1 cellular context compared by ENCODE assay signal in the genomic region with DNA sequence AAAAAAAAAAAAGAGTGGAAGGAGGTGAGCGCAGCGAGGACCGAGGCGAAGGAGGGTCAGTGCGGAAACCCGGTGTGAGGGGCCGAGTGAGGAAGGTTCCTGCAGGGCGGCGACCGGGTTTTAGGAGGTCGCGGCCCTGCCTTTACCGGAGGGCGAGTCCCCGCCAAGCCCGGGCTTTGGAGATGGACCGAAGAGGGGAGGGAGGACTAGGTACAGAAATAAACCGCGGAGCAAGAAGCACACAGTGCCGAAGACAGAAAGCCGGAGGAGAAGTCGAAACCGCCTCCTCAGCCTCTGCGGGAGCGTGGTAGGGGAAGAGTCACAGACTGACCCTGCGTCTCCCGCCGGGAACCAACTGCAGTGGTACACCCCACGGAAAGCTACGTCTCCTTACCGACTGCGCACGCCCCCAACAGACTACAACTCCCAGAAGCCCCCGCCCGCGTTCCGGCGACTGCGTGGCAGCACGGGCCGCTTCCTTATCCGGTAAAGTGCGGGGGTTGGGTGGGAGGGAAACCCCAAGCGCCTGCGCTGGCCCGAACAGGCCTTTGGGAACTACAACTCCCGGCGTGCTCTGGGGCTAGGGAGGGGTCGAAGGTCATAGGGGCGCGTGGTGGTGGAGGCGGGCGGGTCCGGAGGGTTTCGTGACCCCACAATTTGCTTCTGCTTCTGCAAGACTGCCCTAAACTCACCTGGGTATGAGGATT.
TF ChIP-seq lines count a peak whose summit lies in the region.

A gene (minus strand): TSS at position 365 of the 707 bp plus-strand sequence. CDS start 380 bp downstream, outside the sequence.

TF ChIP-seq in K562, 482 proteins besides CTCF, POLR2A, EP300 and RAD21 (continued from another document and continues in another):
- TF ChIP-seq, protein P1, sequence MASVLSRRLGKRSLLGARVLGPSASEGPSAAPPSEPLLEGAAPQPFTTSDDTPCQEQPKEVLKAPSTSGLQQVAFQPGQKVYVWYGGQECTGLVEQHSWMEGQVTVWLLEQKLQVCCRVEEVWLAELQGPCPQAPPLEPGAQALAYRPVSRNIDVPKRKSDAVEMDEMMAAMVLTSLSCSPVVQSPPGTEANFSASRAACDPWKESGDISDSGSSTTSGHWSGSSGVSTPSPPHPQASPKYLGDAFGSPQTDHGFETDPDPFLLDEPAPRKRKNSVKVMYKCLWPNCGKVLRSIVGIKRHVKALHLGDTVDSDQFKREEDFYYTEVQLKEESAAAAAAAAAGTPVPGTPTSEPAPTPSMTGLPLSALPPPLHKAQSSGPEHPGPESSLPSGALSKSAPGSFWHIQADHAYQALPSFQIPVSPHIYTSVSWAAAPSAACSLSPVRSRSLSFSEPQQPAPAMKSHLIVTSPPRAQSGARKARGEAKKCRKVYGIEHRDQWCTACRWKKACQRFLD (CRISPR knock-in tag; IDR thresholded peaks at IDR 0.05): peak; percentile 89; the same call in 1 of the 2 replicates
- TF ChIP-seq RBBP5 (IDR thresholded peaks at IDR 0.05; ENCODE audit: borderline replicate concordance, insufficient read depth, low read length, poor library complexity, severe bottlenecking): peak; percentile 70
- TF ChIP-seq TAF15 (IDR thresholded peaks at IDR 0.05; ENCODE audit: low read depth, low read length): no peak
- TF ChIP-seq, protein P2, sequence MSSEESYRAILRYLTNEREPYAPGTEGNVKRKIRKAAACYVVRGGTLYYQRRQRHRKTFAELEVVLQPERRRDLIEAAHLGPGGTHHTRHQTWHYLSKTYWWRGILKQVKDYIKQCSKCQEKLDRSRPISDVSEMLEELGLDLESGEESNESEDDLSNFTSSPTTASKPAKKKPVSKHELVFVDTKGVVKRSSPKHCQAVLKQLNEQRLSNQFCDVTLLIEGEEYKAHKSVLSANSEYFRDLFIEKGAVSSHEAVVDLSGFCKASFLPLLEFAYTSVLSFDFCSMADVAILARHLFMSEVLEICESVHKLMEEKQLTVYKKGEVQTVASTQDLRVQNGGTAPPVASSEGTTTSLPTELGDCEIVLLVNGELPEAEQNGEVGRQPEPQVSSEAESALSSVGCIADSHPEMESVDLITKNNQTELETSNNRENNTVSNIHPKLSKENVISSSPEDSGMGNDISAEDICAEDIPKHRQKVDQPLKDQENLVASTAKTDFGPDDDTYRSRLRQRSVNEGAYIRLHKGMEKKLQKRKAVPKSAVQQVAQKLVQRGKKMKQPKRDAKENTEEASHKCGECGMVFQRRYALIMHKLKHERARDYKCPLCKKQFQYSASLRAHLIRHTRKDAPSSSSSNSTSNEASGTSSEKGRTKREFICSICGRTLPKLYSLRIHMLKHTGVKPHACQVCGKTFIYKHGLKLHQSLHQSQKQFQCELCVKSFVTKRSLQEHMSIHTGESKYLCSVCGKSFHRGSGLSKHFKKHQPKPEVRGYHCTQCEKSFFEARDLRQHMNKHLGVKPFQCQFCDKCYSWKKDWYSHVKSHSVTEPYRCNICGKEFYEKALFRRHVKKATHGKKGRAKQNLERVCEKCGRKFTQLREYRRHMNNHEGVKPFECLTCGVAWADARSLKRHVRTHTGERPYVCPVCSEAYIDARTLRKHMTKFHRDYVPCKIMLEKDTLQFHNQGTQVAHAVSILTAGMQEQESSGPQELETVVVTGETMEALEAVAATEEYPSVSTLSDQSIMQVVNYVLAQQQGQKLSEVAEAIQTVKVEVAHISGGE (CRISPR knock-in tag; IDR thresholded peaks at IDR 0.05): peak; percentile 75 to 96 (median 77); a peak in 5 of 6 replicates
- TF ChIP-seq, protein P3, sequence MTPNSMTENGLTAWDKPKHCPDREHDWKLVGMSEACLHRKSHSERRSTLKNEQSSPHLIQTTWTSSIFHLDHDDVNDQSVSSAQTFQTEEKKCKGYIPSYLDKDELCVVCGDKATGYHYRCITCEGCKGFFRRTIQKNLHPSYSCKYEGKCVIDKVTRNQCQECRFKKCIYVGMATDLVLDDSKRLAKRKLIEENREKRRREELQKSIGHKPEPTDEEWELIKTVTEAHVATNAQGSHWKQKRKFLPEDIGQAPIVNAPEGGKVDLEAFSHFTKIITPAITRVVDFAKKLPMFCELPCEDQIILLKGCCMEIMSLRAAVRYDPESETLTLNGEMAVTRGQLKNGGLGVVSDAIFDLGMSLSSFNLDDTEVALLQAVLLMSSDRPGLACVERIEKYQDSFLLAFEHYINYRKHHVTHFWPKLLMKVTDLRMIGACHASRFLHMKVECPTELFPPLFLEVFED (CRISPR knock-in tag; conservative IDR thresholded peaks at IDR 0.05): no peak
- TF ChIP-seq, protein P4, sequence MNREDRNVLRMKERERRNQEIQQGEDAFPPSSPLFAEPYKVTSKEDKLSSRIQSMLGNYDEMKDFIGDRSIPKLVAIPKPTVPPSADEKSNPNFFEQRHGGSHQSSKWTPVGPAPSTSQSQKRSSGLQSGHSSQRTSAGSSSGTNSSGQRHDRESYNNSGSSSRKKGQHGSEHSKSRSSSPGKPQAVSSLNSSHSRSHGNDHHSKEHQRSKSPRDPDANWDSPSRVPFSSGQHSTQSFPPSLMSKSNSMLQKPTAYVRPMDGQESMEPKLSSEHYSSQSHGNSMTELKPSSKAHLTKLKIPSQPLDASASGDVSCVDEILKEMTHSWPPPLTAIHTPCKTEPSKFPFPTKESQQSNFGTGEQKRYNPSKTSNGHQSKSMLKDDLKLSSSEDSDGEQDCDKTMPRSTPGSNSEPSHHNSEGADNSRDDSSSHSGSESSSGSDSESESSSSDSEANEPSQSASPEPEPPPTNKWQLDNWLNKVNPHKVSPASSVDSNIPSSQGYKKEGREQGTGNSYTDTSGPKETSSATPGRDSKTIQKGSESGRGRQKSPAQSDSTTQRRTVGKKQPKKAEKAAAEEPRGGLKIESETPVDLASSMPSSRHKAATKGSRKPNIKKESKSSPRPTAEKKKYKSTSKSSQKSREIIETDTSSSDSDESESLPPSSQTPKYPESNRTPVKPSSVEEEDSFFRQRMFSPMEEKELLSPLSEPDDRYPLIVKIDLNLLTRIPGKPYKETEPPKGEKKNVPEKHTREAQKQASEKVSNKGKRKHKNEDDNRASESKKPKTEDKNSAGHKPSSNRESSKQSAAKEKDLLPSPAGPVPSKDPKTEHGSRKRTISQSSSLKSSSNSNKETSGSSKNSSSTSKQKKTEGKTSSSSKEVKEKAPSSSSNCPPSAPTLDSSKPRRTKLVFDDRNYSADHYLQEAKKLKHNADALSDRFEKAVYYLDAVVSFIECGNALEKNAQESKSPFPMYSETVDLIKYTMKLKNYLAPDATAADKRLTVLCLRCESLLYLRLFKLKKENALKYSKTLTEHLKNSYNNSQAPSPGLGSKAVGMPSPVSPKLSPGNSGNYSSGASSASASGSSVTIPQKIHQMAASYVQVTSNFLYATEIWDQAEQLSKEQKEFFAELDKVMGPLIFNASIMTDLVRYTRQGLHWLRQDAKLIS (CRISPR knock-in tag; IDR thresholded peaks at IDR 0.05): peak; percentile 85; the same call in 1 of the 2 replicates
- TF ChIP-seq ZNF232 (CRISPR knock-in tag; IDR thresholded peaks at IDR 0.05): no peak
- TF ChIP-seq, protein P5, sequence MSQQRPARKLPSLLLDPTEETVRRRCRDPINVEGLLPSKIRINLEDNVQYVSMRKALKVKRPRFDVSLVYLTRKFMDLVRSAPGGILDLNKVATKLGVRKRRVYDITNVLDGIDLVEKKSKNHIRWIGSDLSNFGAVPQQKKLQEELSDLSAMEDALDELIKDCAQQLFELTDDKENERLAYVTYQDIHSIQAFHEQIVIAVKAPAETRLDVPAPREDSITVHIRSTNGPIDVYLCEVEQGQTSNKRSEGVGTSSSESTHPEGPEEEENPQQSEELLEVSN (IDR thresholded peaks at IDR 0.05; ENCODE audit: borderline replicate concordance in 1 of 2, extremely low read depth in 1 of 2, insufficient read depth in 1 of 2, insufficient read length in 1 of 2, low read depth in 1 of 2, low read length in 1 of 2, poor library complexity in 1 of 2, severe bottlenecking in 1 of 2): peak; percentile 68 to 87
- TF ChIP-seq ZNF324 (CRISPR knock-in tag; IDR thresholded peaks at IDR 0.05): no peak
- TF ChIP-seq TAF9B (IDR thresholded peaks at IDR 0.05; ENCODE audit: partially characterized antibody): peak; percentile 62
- 0 out of 2 replicates have a peak, but pooled peaks have one; percentile 58 for TF ChIP-seq KLF6 (CRISPR knock-in tag; IDR thresholded peaks at IDR 0.05; ENCODE audit: borderline replicate concordance)
- TF ChIP-seq ZNF75A (CRISPR knock-in tag; IDR thresholded peaks at IDR 0.05): no peak
- peak; percentile 63; the same call in 1 of the 2 replicates for TF ChIP-seq ZBTB7A (IDR thresholded peaks at IDR 0.05; ENCODE audit: borderline replicate concordance, control insufficient read depth, low read depth, low read length)
- TF ChIP-seq, protein P6, sequence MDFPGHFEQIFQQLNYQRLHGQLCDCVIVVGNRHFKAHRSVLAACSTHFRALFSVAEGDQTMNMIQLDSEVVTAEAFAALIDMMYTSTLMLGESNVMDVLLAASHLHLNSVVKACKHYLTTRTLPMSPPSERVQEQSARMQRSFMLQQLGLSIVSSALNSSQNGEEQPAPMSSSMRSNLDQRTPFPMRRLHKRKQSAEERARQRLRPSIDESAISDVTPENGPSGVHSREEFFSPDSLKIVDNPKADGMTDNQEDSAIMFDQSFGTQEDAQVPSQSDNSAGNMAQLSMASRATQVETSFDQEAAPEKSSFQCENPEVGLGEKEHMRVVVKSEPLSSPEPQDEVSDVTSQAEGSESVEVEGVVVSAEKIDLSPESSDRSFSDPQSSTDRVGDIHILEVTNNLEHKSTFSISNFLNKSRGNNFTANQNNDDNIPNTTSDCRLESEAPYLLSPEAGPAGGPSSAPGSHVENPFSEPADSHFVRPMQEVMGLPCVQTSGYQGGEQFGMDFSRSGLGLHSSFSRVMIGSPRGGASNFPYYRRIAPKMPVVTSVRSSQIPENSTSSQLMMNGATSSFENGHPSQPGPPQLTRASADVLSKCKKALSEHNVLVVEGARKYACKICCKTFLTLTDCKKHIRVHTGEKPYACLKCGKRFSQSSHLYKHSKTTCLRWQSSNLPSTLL (IDR thresholded peaks at IDR 0.05): no peak
- no peak for TF ChIP-seq ZNF699 (CRISPR knock-in tag; IDR thresholded peaks at IDR 0.05; ENCODE audit: insufficient replicate concordance)
- TF ChIP-seq YY1 (IDR thresholded peaks at IDR 0.05; ENCODE audit: borderline replicate concordance in 1 of 3, control insufficient read depth in 1 of 3, extremely low read depth in 1 of 3, insufficient read depth in 3 of 3, insufficient read length in 1 of 3, insufficient replicate concordance in 2 of 3, low read depth in 1 of 3, low read length in 2 of 3): peak in 2 of 3 experiments; percentile 2 to 62
- peak in 1 of 2 experiments; percentile 5; a peak in 1 of 3 replicates for TF ChIP-seq CBX3 (IDR thresholded peaks at IDR 0.05; ENCODE audit: borderline replicate concordance in 1 of 2, low read length in 2 of 2)
- peak; percentile 94 for TF ChIP-seq PHF8 (IDR thresholded peaks at IDR 0.05; ENCODE audit: borderline replicate concordance, low read length)
- no peak for TF ChIP-seq ILK (tag; IDR thresholded peaks at IDR 0.05; ENCODE audit: borderline replicate concordance, low read depth)
- no peak for TF ChIP-seq GATAD2B (IDR thresholded peaks at IDR 0.05; ENCODE audit: borderline replicate concordance)
- no peak for TF ChIP-seq ZBTB8A (IDR thresholded peaks at IDR 0.05; ENCODE audit: partially characterized antibody)
- peak; percentile 97 for TF ChIP-seq GABPA (tag; conservative IDR thresholded peaks at IDR 0.05; ENCODE audit: low read depth)
- TF ChIP-seq, protein P7, sequence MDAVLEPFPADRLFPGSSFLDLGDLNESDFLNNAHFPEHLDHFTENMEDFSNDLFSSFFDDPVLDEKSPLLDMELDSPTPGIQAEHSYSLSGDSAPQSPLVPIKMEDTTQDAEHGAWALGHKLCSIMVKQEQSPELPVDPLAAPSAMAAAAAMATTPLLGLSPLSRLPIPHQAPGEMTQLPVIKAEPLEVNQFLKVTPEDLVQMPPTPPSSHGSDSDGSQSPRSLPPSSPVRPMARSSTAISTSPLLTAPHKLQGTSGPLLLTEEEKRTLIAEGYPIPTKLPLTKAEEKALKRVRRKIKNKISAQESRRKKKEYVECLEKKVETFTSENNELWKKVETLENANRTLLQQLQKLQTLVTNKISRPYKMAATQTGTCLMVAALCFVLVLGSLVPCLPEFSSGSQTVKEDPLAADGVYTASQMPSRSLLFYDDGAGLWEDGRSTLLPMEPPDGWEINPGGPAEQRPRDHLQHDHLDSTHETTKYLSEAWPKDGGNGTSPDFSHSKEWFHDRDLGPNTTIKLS (IDR thresholded peaks at IDR 0.05; ENCODE audit: borderline replicate concordance, low read depth): peak; percentile 98
- no peak for TF ChIP-seq TAL1 (IDR thresholded peaks at IDR 0.05)
- TF ChIP-seq TCFL5 (CRISPR knock-in tag; conservative IDR thresholded peaks at IDR 0.05): no peak
- TF ChIP-seq, protein P8, sequence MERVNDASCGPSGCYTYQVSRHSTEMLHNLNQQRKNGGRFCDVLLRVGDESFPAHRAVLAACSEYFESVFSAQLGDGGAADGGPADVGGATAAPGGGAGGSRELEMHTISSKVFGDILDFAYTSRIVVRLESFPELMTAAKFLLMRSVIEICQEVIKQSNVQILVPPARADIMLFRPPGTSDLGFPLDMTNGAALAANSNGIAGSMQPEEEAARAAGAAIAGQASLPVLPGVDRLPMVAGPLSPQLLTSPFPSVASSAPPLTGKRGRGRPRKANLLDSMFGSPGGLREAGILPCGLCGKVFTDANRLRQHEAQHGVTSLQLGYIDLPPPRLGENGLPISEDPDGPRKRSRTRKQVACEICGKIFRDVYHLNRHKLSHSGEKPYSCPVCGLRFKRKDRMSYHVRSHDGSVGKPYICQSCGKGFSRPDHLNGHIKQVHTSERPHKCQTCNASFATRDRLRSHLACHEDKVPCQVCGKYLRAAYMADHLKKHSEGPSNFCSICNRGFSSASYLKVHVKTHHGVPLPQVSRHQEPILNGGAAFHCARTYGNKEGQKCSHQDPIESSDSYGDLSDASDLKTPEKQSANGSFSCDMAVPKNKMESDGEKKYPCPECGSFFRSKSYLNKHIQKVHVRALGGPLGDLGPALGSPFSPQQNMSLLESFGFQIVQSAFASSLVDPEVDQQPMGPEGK (CRISPR knock-in tag; IDR thresholded peaks at IDR 0.05; ENCODE audit: borderline replicate concordance): no peak
- TF ChIP-seq, protein P9, sequence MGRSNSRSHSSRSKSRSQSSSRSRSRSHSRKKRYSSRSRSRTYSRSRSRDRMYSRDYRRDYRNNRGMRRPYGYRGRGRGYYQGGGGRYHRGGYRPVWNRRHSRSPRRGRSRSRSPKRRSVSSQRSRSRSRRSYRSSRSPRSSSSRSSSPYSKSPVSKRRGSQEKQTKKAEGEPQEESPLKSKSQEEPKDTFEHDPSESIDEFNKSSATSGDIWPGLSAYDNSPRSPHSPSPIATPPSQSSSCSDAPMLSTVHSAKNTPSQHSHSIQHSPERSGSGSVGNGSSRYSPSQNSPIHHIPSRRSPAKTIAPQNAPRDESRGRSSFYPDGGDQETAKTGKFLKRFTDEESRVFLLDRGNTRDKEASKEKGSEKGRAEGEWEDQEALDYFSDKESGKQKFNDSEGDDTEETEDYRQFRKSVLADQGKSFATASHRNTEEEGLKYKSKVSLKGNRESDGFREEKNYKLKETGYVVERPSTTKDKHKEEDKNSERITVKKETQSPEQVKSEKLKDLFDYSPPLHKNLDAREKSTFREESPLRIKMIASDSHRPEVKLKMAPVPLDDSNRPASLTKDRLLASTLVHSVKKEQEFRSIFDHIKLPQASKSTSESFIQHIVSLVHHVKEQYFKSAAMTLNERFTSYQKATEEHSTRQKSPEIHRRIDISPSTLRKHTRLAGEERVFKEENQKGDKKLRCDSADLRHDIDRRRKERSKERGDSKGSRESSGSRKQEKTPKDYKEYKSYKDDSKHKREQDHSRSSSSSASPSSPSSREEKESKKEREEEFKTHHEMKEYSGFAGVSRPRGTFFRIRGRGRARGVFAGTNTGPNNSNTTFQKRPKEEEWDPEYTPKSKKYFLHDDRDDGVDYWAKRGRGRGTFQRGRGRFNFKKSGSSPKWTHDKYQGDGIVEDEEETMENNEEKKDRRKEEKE (IDR thresholded peaks at IDR 0.05; ENCODE audit: borderline replicate concordance in 1 of 2, control insufficient read depth in 1 of 2, low read depth in 2 of 2, low read length in 1 of 2): no peak
- TF ChIP-seq PHB (CRISPR knock-in tag; IDR thresholded peaks at IDR 0.05): no peak
